ENCODE assay signal across 1 cellular context in genomic region chr9:137619240-137620090, GRCh38.
A peak's percentile ranks its signal among the peaks of the same experiment; 100 is the strongest.
TF ChIP-seq lines count a peak whose summit lies in the region.

No MANE protein-coding gene starts in this region.

TF ChIP-seq in HepG2, 621 proteins besides CTCF, POLR2A, EP300 and RAD21:
- 0 out of 2 replicates have a peak, but pooled peaks have one; percentile 21 for TF ChIP-seq ZSCAN5A (CRISPR knock-in tag; IDR thresholded peaks at IDR 0.05; ENCODE audit: borderline replicate concordance)
- TF ChIP-seq SAP130 (CRISPR knock-in tag; IDR thresholded peaks at IDR 0.05; ENCODE audit: low read depth), result peak; percentile 52; the same call in 1 of the 2 replicates
- TF ChIP-seq CREBL2 (CRISPR knock-in tag; IDR thresholded peaks at IDR 0.05; ENCODE audit: borderline replicate concordance), result no peak
- TF ChIP-seq ZNF253 (CRISPR knock-in tag; IDR thresholded peaks at IDR 0.05; ENCODE audit: borderline replicate concordance), result no peak
- TF ChIP-seq ZNF451 (CRISPR knock-in tag; IDR thresholded peaks at IDR 0.05), result no peak
- 0 out of 2 replicates have a peak, but pooled peaks have one; percentile 38 for TF ChIP-seq MXD1 (CRISPR knock-in tag; IDR thresholded peaks at IDR 0.05)
- TF ChIP-seq ATF3 (CRISPR knock-in tag; IDR thresholded peaks at IDR 0.05), result 0 out of 2 replicates have a peak, but pooled peaks have one; percentile 7
- TF ChIP-seq HNF1B (CRISPR knock-in tag; IDR thresholded peaks at IDR 0.05), result 0 out of 2 replicates have a peak, but pooled peaks have one; percentile 20
- TF ChIP-seq UBTF (CRISPR knock-in tag; IDR thresholded peaks at IDR 0.05), result peak; percentile 40
- no peak for TF ChIP-seq ZBTB21 (CRISPR knock-in tag; IDR thresholded peaks at IDR 0.05)
- TF ChIP-seq ZNF136 (CRISPR knock-in tag; IDR thresholded peaks at IDR 0.05; ENCODE audit: low read depth), result no peak
- TF ChIP-seq GABPB1 (CRISPR knock-in tag; IDR thresholded peaks at IDR 0.05), result no peak
- TF ChIP-seq ZBED4 (CRISPR knock-in tag; IDR thresholded peaks at IDR 0.05; ENCODE audit: borderline replicate concordance), result 0 out of 2 replicates have a peak, but pooled peaks have one; percentile 3
- 0 out of 3 replicates have a peak, but pooled peaks have one; percentile 14 for TF ChIP-seq MXI1 (IDR thresholded peaks at IDR 0.05; ENCODE audit: borderline replicate concordance, low read depth, low read length)
- TF ChIP-seq RELA (CRISPR knock-in tag; IDR thresholded peaks at IDR 0.05), result no peak
